In genomic region chr3:12719984-12720656, GRCh38 we compare ENCODE assay signal across 8 cellular contexts. TPM values are rescaled to one million over a fixed set of nuclear protein-coding genes. Genes with fewer than 3 reads are reported as not detected.
A peak's percentile ranks its signal among the peaks of the same experiment; 100 is the strongest.
DNase-seq lines count a peak whose midpoint lies in the region; ATAC-seq and TF ChIP-seq lines count a peak whose summit lies in the region.

No MANE protein-coding gene starts in this region.

- DNase-seq in GM03348 (ENCODE audit: low spot score) = peak; percentile 90
- DNase-seq in HEK293T (ENCODE audit: extremely low spot score) = peak; percentile 85
- DNase-seq in NCI-H1092 treated with DMSO at 0.1 percent for 48 hours (lab: John Stamatoyannopoulos, UW) = peak; percentile 75
- DNase-seq in SW 1271 (lab: John Stamatoyannopoulos, UW) = peak; percentile 74 to 94
- DNase-seq in activated naive CD8-positive, alpha-beta T cell treated with anti-CD3 and anti-CD28 coated beads, Interleukin-2, amount 50 U/mL, for 16 hours (ENCODE audit: low read depth, low spot score) = peak; percentile 36
- DNase-seq in heart right ventricle = peak; percentile 63 to 89
- peak; percentile 89 for DNase-seq in renal cortical epithelial cell (ENCODE audit: low read depth)
- peak; percentile 83 for DNase-seq in aorta

- intact Hi-C loops in heart right ventricle (cut with DNase I) = loop anchor here in 6 of 10 donors (2.0 to 10.0 kb wide), 6 partner anchors 125 to 585 kb away; partner anchors contain the start of gene MKRN2 (in 1 of the 6)
- intact Hi-C loops in aorta (cut with DNase I) = loop anchor here (10.0 kb wide), 2 partner anchors 55 to 125 kb away; partner anchors contain the start of gene RAF1 (in 1 of the 2)

- peak; percentile 79 to 97 (median 93) for TF ChIP-seq CTCF in heart right ventricle (IDR thresholded peaks at IDR 0.05)

- H3K27ac ChIP-seq in heart right ventricle (peak overlapping the region in 4 of 10 donors; percentile 5 to 53 (median 24)), aorta (ENCODE audit: low read depth in 1 of 2, low read length in 2 of 2) (no peak overlapping the region)

- H3K27me3 ChIP-seq in heart right ventricle (no peaks in the 10 kb centered on the region), aorta (ENCODE audit: control insufficient read depth in 1 of 2, insufficient read depth in 2 of 2, low read length in 1 of 2) (no peaks in the 10 kb centered on the region)

- POLR2A ChIA-PET in HEK293T (lab: Yijun Ruan, JAX) = no interaction called here

- peak overlapping the region in 8 of 10 donors; percentile 24 to 44 (median 40) for H3K4me3 ChIP-seq in heart right ventricle
- H3K4me3 ChIP-seq in aorta (ENCODE audit: low read length in 2 of 2) = peak overlapping the region in 1 of 2 donors; percentile 38

- ATAC-seq in heart right ventricle (peak; percentile 87 to 97 (median 96)), aorta (ENCODE audit: low FRiP score) (peak; percentile 96)

- WGBS in heart right ventricle, 2 donors = 11 to 14% methylated on average over 15 of the region's 15 CpGs
- 11 to 12% methylated on average over 15 of the region's 15 CpGs for WGBS in aorta, 2 donors

- H3K36me3 ChIP-seq in heart right ventricle (no peaks in the 10 kb centered on the region), aorta (ENCODE audit: control insufficient read depth in 1 of 2, insufficient read depth in 2 of 2, low read length in 1 of 2) (no peaks in the 10 kb centered on the region)

- no peaks in the 10 kb centered on the region for H3K9me3 ChIP-seq in heart right ventricle
- H3K9me3 ChIP-seq in aorta (ENCODE audit: control insufficient read depth, low read length) = no peaks in the 10 kb centered on the region

- peaks cover 0 to 16% (median 4%) of the 10 kb centered on the region in 9 donors for H3K4me1 ChIP-seq in heart right ventricle
- no peaks in the 10 kb centered on the region for H3K4me1 ChIP-seq in aorta (ENCODE audit: control insufficient read depth in 1 of 2, insufficient read depth in 2 of 2, low read length in 2 of 2)

- CTCF ChIA-PET in HEK293T (lab: Yijun Ruan, JAX) = interaction anchor here (0.6 to 2.0 kb wide), 8 partner anchors 9 to 278 kb away, joined by 3 to 7 read pairs (median 4); partner anchors contain the start of gene RPL32

TF ChIP-seq in HEK293T, 16 proteins besides CTCF, POLR2A, EP300 and RAD21:
- TF ChIP-seq L3MBTL2 (conservative IDR thresholded peaks at IDR 0.05) = no peak
- peak; percentile 32; the same call in 1 of the 2 replicates for TF ChIP-seq PKNOX1 (IDR thresholded peaks at IDR 0.05)
- TF ChIP-seq ELF4 (IDR thresholded peaks at IDR 0.05) = no peak
- TF ChIP-seq BHLHE40 (IDR thresholded peaks at IDR 0.05; ENCODE audit: borderline replicate concordance) = no peak

RNA-seq across cellular contexts. Expression of gene TMEM40, which starts 38.9 kb away (rescaled TPM):
- total RNA-seq in heart right ventricle (1 to 10 TPM in 9 of 10 donors, under 1 TPM in 1; 0.68 to 6.9 (median 2.3) TPM), renal cortical epithelial cell (0.10 and 3.3 TPM in 2 replicates), aorta (under 1 TPM in 1 of 2 donors, not detected in 1; 0.84 TPM)
- polyA plus RNA-seq in heart right ventricle (10 to 100 TPM in 1 of 2 donors, under 1 TPM in 1; 0.71 to 10.1 TPM), aorta (under 1 TPM in 1 of 2 donors, not detected in 1; 0.50 TPM)

RNA-seq across cellular contexts. Expression of gene RAF1, which starts 56.2 kb away (rescaled TPM):
- total RNA-seq in heart right ventricle = 100 to 1,000 TPM in 9 of 10 donors, 10 to 100 TPM in 1; 98.1 to 193 (median 129) TPM
- 10 to 100 TPM; 65.4 to 81.5 TPM for polyA plus RNA-seq in heart right ventricle
- total RNA-seq in renal cortical epithelial cell = 74.8 and 96.9 TPM in 2 replicates
- 100 to 1,000 TPM in 1 of 2 donors, 10 to 100 TPM in 1; 96.2 to 117 TPM for total RNA-seq in aorta
- 10 to 100 TPM; 57.0 to 83.2 TPM for polyA plus RNA-seq in aorta

Comparison
In these comparisons a context has a peak if more than half of its experiments do, and no peak if none do; other contexts are left out.
1. DNase-seq: peak in every context shown above with its lines; median percentile 90 in GM03348; 89 in renal cortical epithelial cell; 85 in HEK293T; 84 in SW 1271; 83 in aorta; 76 in heart right ventricle; 75 in NCI-H1092 treated with DMSO at 0.1 percent for 48 hours; 36 in activated naive CD8-positive, alpha-beta T cell treated with anti-CD3 and anti-CD28 coated beads, Interleukin-2, amount 50 U/mL, for 16 hours.